Comparison of ENCODE assay signal across 1 cellular context in genomic region chr3:49868951-49869454, GRCh38.
TF ChIP-seq lines count a peak whose summit lies in the region.

No MANE protein-coding gene starts in this region.

TF ChIP-seq in endothelial cell of umbilical vein, 7 proteins besides CTCF, POLR2A, EP300 and RAD21:
- TF ChIP-seq MAX (IDR thresholded peaks at IDR 0.05; ENCODE audit: insufficient read depth, insufficient read length) (peak; percentile 39), FOS (IDR thresholded peaks at IDR 0.05; ENCODE audit: borderline replicate concordance, insufficient read depth, low read length) (no peak), EZH2 (IDR thresholded peaks at IDR 0.05; ENCODE audit: borderline replicate concordance, low read depth, low read length, severe bottlenecking) (no peak)
